ENCODE assay signal across 25 cellular contexts in the genomic region with DNA sequence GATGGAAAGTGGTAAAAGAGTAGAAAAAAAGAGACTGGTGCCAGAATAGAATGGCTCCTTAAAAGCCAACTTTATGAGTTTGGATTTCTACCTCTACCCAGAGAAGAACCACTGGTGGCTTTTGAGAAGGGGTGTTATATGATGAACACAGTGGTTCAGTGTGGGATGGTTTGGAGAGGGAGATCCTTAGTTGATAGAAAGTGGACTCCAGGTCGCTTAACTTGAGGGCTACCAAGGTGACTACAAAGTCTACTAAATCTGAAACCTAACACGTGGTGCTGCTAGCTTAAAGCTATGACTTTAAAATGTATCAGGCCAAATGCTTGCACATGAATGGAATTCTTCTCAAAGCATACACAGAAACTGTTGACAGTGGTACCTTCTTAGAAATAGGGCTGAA. TPM values are rescaled to one million over a fixed set of nuclear protein-coding genes. Genes with fewer than 3 reads are reported as not detected.
"Had no signal": no experiment of that assay in that cellular context is flagged by ENCODE, and none has a peak within 500 bp of the region (broad histone marks: within the 10 kb centered on the region; RNA-seq: fewer than 3 reads in every experiment).

No MANE protein-coding gene starts in this region.

- H3K27me3 ChIP-seq: ovary, testis, thyroid gland, upper lobe of left lung, vagina had no signal

- H3K27ac ChIP-seq: hepatocyte, left ventricle myocardium inferior, ovary, skin epidermis, stomach, testis, thyroid gland, transverse colon, upper lobe of left lung, vagina had no signal

- DNase-seq: islet precursor cell; left ventricle myocardium inferior; midbrain; mucosa of descending colon; naive thymus-derived CD4-positive, alpha-beta T cell; ovary; retina; right cardiac atrium; stimulated activated CD4-positive, alpha-beta T cell treated with anti-CD3 and anti-CD28 coated beads, Interleukin-12 subunit alpha, Interleukin-12 subunit beta, amount 100 ng/mL, for 4 hours; stimulated activated CD4-positive, alpha-beta T cell treated with anti-CD3 and anti-CD28 coated beads, Interleukin-15, amount 100 ng/mL, for 24 hours; stimulated activated CD4-positive, alpha-beta T cell treated with anti-CD3 and anti-CD28 coated beads, Interleukin-2, amount 100 ng/mL, for 24 hours; stimulated activated CD4-positive, alpha-beta T cell treated with anti-CD3 and anti-CD28 coated beads, Interleukin-4, amount 100 ng/mL, for 1 hour; stimulated activated naive CD4-positive, alpha-beta T cell; stomach; testis; thyroid gland; transverse colon; upper lobe of left lung had no signal

- H3K4me1 ChIP-seq: stomach, testis, thyroid gland, transverse colon, upper lobe of left lung, vagina had no signal

- H3K4me3 Mint-ChIP-seq: naive thymus-derived CD4-positive, alpha-beta T cell; natural killer cell treated with Interleukin-12 subunit alpha and Interleukin-12 subunit beta and Interleukin-15 and Interleukin-18, amount 100 ng/mL, for 72 hours had no signal

- H3K36me3 Mint-ChIP-seq: naive thymus-derived CD4-positive, alpha-beta T cell; natural killer cell treated with Interleukin-12 subunit alpha and Interleukin-12 subunit beta and Interleukin-15 and Interleukin-18, amount 100 ng/mL, for 72 hours had no signal

- H3K27ac Mint-ChIP-seq: naive thymus-derived CD4-positive, alpha-beta T cell; natural killer cell treated with Interleukin-12 subunit alpha and Interleukin-12 subunit beta and Interleukin-15 and Interleukin-18, amount 100 ng/mL, for 72 hours; progenitor cell of endocrine pancreas had no signal

- H3K36me3 ChIP-seq: left ventricle myocardium inferior, ovary, stomach, thyroid gland, transverse colon, upper lobe of left lung, vagina had no signal

- H3K9me3 ChIP-seq: left ventricle myocardium inferior, mucosa of descending colon, ovary, stomach, testis, thyroid gland, transverse colon, upper lobe of left lung, vagina had no signal

- H3K9me3 Mint-ChIP-seq: natural killer cell treated with Interleukin-12 subunit alpha and Interleukin-12 subunit beta and Interleukin-15 and Interleukin-18, amount 100 ng/mL, for 72 hours had no signal

- H3K4me1 Mint-ChIP-seq: naive thymus-derived CD4-positive, alpha-beta T cell had no signal

- ATAC-seq: mucosa of descending colon; naive thymus-derived CD4-positive, alpha-beta T cell; natural killer cell treated with Interleukin-12 subunit alpha and Interleukin-12 subunit beta and Interleukin-15 and Interleukin-18, amount 100 ng/mL, for 72 hours; right cardiac atrium; sciatic nerve had no signal

- H3K4me3 ChIP-seq: hepatocyte, left ventricle myocardium inferior, lung, mucosa of descending colon, ovary, skin epidermis, stomach, testis, thyroid gland, transverse colon, upper lobe of left lung, vagina had no signal

RNA-seq across cellular contexts. Expression of gene SPTB, which starts 8.4 kb away (rescaled TPM):
- polyA plus RNA-seq: naive thymus-derived CD4-positive, alpha-beta T cell had no signal
